In genomic region chr3:42804113-42804830, GRCh38 we compare ENCODE assay signal across 8 cellular contexts. TPM values are rescaled to one million over a fixed set of nuclear protein-coding genes. Genes with fewer than 3 reads are reported as not detected.
DNase-seq lines count a peak whose midpoint lies in the region; ATAC-seq and TF ChIP-seq lines count a peak whose summit lies in the region.

TSS of gene HIGD1A (minus strand) at chr3:42804490. CDS start at chr3:42794253, 10,237 bp downstream.

- DNase-seq in C1 segment of cervical spinal cord (lab: John Stamatoyannopoulos, UW) = peak; percentile 82 to 98 (median 94)
- DNase-seq in NCI-H748 treated with DMSO at 0.1 percent for 48 hours (lab: John Stamatoyannopoulos, UW) = peak; percentile 86
- peak; percentile 83 to 91 for DNase-seq in activated CD4-positive, alpha-beta T cell treated with anti-CD3 and anti-CD28 coated beads, Interleukin-2, amount 50 U/mL, for 24 hours (ENCODE audit: low read depth in 1 of 2, low spot score in 1 of 2)
- DNase-seq in left lung = peak; percentile 98 to 99
- DNase-seq in stimulated activated CD4-positive, alpha-beta T cell treated with anti-CD3 and anti-CD28 coated beads, Interleukin-2, amount 100 ng/mL, for 48 hours = peak; percentile 87 to 88

- no peaks in the 10 kb centered on the region for H3K9me3 ChIP-seq in left lung

- H3K27ac Mint-ChIP-seq in dendritic cell treated with granulocyte-macrophage colony-stimulating factor and Interleukin-4, amounts not matched to agents 40 ng/mL and 50 ng/mL, for 4 days = peak within 1 kb of the TSS; percentile 92

- peak; percentile 99 for ATAC-seq in GM19372 (IDR thresholded peaks at IDR 0.05; ENCODE audit: low read depth, unreplicated experiment)
- ATAC-seq in HG03558 (IDR thresholded peaks at IDR 0.05; ENCODE audit: extremely low read depth, unreplicated experiment) = peak; percentile 96
- peak; percentile 99 for ATAC-seq in left lung

- no peak for TF ChIP-seq CTCF in left lung (IDR thresholded peaks at IDR 0.05)

- H3K4me1 ChIP-seq in left lung = peaks cover 18 to 41% of the 10 kb centered on the region in 2 donors

- H3K27me3 Mint-ChIP-seq in dendritic cell treated with granulocyte-macrophage colony-stimulating factor and Interleukin-4, amounts not matched to agents 40 ng/mL and 50 ng/mL, for 4 days = peaks cover 18% of the 10 kb centered on the region

- peaks cover 36% of the 10 kb centered on the region for H3K4me1 Mint-ChIP-seq in dendritic cell treated with granulocyte-macrophage colony-stimulating factor and Interleukin-4, amounts not matched to agents 40 ng/mL and 50 ng/mL, for 4 days (ENCODE audit: low read depth)

- peak within 1 kb of the TSS; percentile 79 to 93 for H3K4me3 ChIP-seq in left lung

- intact Hi-C loops in dendritic cell treated with granulocyte-macrophage colony-stimulating factor and Interleukin-4, amounts not matched to agents 40 ng/mL and 50 ng/mL, for 4 days (cut with micrococcal nuclease) = no loop called here
- intact Hi-C loops in left lung (cut with DNase I) = no loop called here

- H3K27ac ChIP-seq in left lung = peak within 1 kb of the TSS; percentile 89 to 90

- H3K4me3 Mint-ChIP-seq in dendritic cell treated with granulocyte-macrophage colony-stimulating factor and Interleukin-4, amounts not matched to agents 40 ng/mL and 50 ng/mL, for 4 days = peak within 1 kb of the TSS; percentile 94

- H3K27me3 ChIP-seq in left lung = peaks cover 0 to 10% of the 10 kb centered on the region in 2 donors

- H3K36me3 ChIP-seq in left lung = no peaks in the 10 kb centered on the region

- H3K36me3 Mint-ChIP-seq in dendritic cell treated with granulocyte-macrophage colony-stimulating factor and Interleukin-4, amounts not matched to agents 40 ng/mL and 50 ng/mL, for 4 days (ENCODE audit: low read depth) = peaks cover 12% of the 10 kb centered on the region

- H3K9me3 Mint-ChIP-seq in dendritic cell treated with granulocyte-macrophage colony-stimulating factor and Interleukin-4, amounts not matched to agents 40 ng/mL and 50 ng/mL, for 4 days = no peaks in the 10 kb centered on the region

RNA-seq across cellular contexts. Expression of gene HIGD1A, which starts in this region (rescaled TPM):
- 10 to 100 TPM; 81.3 to 95.2 TPM for total RNA-seq in left lung

Comparison
In these comparisons a context has a peak if more than half of its experiments do, and no peak if none do; other contexts are left out.
1. Peak in every context shown above with its lines: DNase-seq, ATAC-seq, H3K4me3 ChIP-seq and H3K27ac ChIP-seq.